1 cellular context compared by ENCODE assay signal in the genomic region with DNA sequence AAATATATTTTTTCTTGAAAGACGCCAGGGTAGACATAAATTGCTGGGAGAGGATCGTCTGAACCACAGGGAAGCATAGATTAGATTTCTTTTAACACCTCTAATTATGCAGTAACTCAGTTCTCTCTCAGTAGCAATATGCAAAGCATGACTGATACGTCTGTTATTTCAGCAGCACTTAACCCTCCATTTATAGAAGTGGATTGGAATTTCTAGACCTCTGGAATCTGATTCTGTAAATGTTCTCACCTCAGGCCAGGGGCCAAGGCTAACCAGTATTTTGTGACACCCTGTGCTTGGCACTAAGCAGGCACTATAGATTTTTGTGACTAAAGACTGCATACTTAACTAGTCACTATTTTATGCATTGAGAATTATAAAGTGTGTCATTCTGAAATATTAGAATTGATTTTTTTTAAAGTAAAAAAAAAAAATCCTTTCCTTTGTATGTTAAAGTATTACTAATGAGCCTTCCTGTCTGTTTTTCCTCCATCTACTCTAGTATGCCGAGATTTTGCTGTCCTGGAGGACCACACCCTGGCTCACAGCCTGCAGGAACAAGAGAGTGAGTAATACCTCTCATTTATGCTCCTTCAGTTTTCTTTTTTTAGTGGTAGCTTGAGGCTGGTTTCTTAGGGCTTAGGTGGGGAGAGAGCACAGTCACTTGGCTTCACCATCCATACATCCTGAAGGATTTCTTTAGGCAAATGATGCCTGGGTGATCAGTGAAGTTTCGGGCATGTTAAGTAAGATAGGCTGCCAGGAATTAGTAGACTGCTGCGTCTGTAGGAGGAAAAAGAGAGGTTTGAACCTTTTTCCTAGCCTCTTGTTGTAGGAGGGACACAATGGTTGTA.
TF ChIP-seq lines count a peak whose summit lies in the region.

No MANE protein-coding gene starts in this region.

TF ChIP-seq in WTC11, 78 proteins besides CTCF, POLR2A, EP300 and RAD21 (continued from another document):
- TF ChIP-seq, protein P1, sequence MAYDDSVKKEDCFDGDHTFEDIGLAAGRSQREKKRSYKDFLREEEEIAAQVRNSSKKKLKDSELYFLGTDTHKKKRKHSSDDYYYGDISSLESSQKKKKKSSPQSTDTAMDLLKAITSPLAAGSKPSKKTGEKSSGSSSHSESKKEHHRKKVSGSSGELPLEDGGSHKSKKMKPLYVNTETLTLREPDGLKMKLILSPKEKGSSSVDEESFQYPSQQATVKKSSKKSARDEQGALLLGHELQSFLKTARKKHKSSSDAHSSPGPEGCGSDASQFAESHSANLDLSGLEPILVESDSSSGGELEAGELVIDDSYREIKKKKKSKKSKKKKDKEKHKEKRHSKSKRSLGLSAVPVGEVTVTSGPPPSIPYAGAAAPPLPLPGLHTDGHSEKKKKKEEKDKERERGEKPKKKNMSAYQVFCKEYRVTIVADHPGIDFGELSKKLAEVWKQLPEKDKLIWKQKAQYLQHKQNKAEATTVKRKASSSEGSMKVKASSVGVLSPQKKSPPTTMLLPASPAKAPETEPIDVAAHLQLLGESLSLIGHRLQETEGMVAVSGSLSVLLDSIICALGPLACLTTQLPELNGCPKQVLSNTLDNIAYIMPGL (CRISPR knock-in tag; IDR thresholded peaks at IDR 0.05): no peak
- TF ChIP-seq TEAD1 (CRISPR knock-in tag; IDR thresholded peaks at IDR 0.05): no peak
- TF ChIP-seq, protein P2, sequence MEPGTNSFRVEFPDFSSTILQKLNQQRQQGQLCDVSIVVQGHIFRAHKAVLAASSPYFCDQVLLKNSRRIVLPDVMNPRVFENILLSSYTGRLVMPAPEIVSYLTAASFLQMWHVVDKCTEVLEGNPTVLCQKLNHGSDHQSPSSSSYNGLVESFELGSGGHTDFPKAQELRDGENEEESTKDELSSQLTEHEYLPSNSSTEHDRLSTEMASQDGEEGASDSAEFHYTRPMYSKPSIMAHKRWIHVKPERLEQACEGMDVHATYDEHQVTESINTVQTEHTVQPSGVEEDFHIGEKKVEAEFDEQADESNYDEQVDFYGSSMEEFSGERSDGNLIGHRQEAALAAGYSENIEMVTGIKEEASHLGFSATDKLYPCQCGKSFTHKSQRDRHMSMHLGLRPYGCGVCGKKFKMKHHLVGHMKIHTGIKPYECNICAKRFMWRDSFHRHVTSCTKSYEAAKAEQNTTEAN (CRISPR knock-in tag; IDR thresholded peaks at IDR 0.05): no peak
- TF ChIP-seq, protein P3, sequence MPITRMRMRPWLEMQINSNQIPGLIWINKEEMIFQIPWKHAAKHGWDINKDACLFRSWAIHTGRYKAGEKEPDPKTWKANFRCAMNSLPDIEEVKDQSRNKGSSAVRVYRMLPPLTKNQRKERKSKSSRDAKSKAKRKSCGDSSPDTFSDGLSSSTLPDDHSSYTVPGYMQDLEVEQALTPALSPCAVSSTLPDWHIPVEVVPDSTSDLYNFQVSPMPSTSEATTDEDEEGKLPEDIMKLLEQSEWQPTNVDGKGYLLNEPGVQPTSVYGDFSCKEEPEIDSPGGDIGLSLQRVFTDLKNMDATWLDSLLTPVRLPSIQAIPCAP (CRISPR knock-in tag; IDR thresholded peaks at IDR 0.05): no peak
- TF ChIP-seq, protein P4, sequence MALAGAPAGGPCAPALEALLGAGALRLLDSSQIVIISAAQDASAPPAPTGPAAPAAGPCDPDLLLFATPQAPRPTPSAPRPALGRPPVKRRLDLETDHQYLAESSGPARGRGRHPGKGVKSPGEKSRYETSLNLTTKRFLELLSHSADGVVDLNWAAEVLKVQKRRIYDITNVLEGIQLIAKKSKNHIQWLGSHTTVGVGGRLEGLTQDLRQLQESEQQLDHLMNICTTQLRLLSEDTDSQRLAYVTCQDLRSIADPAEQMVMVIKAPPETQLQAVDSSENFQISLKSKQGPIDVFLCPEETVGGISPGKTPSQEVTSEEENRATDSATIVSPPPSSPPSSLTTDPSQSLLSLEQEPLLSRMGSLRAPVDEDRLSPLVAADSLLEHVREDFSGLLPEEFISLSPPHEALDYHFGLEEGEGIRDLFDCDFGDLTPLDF (CRISPR knock-in tag; IDR thresholded peaks at IDR 0.05): no peak
- no peak for TF ChIP-seq ZNF416 (CRISPR knock-in tag; IDR thresholded peaks at IDR 0.05)
- no peak for TF ChIP-seq NR2C2 (CRISPR knock-in tag; IDR thresholded peaks at IDR 0.05)
- no peak for TF ChIP-seq JUN (CRISPR knock-in tag; IDR thresholded peaks at IDR 0.05)
- TF ChIP-seq SMAD4 (CRISPR knock-in tag; IDR thresholded peaks at IDR 0.05): no peak
- TF ChIP-seq, protein P5, sequence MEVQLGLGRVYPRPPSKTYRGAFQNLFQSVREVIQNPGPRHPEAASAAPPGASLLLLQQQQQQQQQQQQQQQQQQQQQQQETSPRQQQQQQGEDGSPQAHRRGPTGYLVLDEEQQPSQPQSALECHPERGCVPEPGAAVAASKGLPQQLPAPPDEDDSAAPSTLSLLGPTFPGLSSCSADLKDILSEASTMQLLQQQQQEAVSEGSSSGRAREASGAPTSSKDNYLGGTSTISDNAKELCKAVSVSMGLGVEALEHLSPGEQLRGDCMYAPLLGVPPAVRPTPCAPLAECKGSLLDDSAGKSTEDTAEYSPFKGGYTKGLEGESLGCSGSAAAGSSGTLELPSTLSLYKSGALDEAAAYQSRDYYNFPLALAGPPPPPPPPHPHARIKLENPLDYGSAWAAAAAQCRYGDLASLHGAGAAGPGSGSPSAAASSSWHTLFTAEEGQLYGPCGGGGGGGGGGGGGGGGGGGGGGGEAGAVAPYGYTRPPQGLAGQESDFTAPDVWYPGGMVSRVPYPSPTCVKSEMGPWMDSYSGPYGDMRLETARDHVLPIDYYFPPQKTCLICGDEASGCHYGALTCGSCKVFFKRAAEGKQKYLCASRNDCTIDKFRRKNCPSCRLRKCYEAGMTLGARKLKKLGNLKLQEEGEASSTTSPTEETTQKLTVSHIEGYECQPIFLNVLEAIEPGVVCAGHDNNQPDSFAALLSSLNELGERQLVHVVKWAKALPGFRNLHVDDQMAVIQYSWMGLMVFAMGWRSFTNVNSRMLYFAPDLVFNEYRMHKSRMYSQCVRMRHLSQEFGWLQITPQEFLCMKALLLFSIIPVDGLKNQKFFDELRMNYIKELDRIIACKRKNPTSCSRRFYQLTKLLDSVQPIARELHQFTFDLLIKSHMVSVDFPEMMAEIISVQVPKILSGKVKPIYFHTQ (CRISPR knock-in tag; IDR thresholded peaks at IDR 0.05): no peak
TF ChIP-seq in WTC11: peak in this region for 0.
